In genomic region chr7:102942181-102942882, GRCh38 we compare ENCODE assay signal across 25 cellular contexts. TPM values are rescaled to one million over a fixed set of nuclear protein-coding genes. Genes with fewer than 3 reads are reported as not detected.
DNase-seq lines count a peak whose midpoint lies in the region; ATAC-seq, FAIRE-seq and TF ChIP-seq lines count a peak whose summit lies in the region.
"Had no signal": no experiment of that assay in that cellular context is flagged by ENCODE, and none has a peak within 500 bp of the region (broad histone marks: within the 10 kb centered on the region; RNA-seq: fewer than 3 reads in every experiment).

No MANE protein-coding gene starts in this region.

- intact Hi-C loops in K562 (cut with micrococcal nuclease) = no loop called here
- intact Hi-C loops in stomach (cut with DNase I; ENCODE audit: low total_unique reads) = no loop called here

- no peak for TF ChIP-seq RAD21 in K562 (CRISPR knock-in tag; conservative IDR thresholded peaks at IDR 0.05 in 1 of 2, IDR thresholded peaks at IDR 0.05 in 1 of 2)

- no peaks in the 10 kb centered on the region for H3K27me3 ChIP-seq in HUES64 (ENCODE audit: insufficient read depth, low read length)
- no peaks in the 10 kb centered on the region for H3K27me3 ChIP-seq in K562 (ENCODE audit: control insufficient read depth in 2 of 2, insufficient read depth in 2 of 2, low read length in 2 of 2)
- no peaks in the 10 kb centered on the region for H3K27me3 ChIP-seq in hepatocyte
- H3K27me3 ChIP-seq in stomach = no peaks in the 10 kb centered on the region
- H3K27me3 ChIP-seq: heart left ventricle, pancreas, transverse colon had no signal

- H3K4me2 ChIP-seq in K562 (ENCODE audit: insufficient read depth, low read length) (no peak overlapping the region), hepatocyte (no peak overlapping the region)

- TF ChIP-seq POLR2A in K562 (conservative IDR thresholded peaks at IDR 0.05) = no peak
- no peak for TF ChIP-seq POLR2A in stomach (IDR thresholded peaks at IDR 0.05)

- in situ Hi-C loops in K562 (cut with MboI) = no loop called here

- H3K9me3 ChIP-seq in HUES64 (ENCODE audit: insufficient read depth, low read depth, low read length) = no peaks in the 10 kb centered on the region
- no peaks in the 10 kb centered on the region for H3K9me3 ChIP-seq in K562 (replicated peaks; ENCODE audit: control insufficient read depth, insufficient read depth, low read depth, low read length)
- no peaks in the 10 kb centered on the region for H3K9me3 ChIP-seq in hepatocyte (ENCODE audit: low read depth)
- H3K9me3 ChIP-seq in stomach = no peaks in the 10 kb centered on the region
- H3K9me3 ChIP-seq: heart left ventricle, pancreas, transverse colon had no signal

- peak overlapping the region; percentile 96 for H3K27ac ChIP-seq in HUES64 (ENCODE audit: low read depth, low read length)
- no peak overlapping the region for H3K27ac ChIP-seq in K562 (ENCODE audit: extremely low read depth, low read depth, low read length)
- H3K27ac ChIP-seq in hepatocyte = peak overlapping the region; percentile 7
- H3K27ac ChIP-seq in stomach = peak overlapping the region in 4 of 5 donors; percentile 13 to 61 (median 22)
- H3K27ac ChIP-seq: pancreas, transverse colon had no signal

- WGBS in HUES64 = 31% methylated on average over 2 of the region's 4 CpGs
- 82% methylated on average over 4 of the region's 4 CpGs for WGBS in K562 (ENCODE audit: insufficient coverage, low coverage, missing lambda C conversion rate)
- 59% methylated on average over 4 of the region's 4 CpGs for WGBS in hepatocyte (ENCODE audit: low lambda C conversion rate, missing lambda C conversion rate)
- WGBS in stomach, 5 donors = 25 to 44% (median 27%) methylated on average over 4 of the region's 4 CpGs

- FAIRE-seq in K562 (lab: Jason Lieb, UNC) = no peak
- FAIRE-seq: HTR-8/SVneo, islet of Langerhans, pancreas had no signal

- H3K9ac ChIP-seq in HUES64 (ENCODE audit: low read depth, low read length) (peak overlapping the region; percentile 39; the same call in 1 of the 2 replicates), K562 (ENCODE audit: insufficient read depth in 1 of 2, low read depth in 2 of 2, low read length in 2 of 2) (no peak overlapping the region)

- no peak for DNase-seq in K562 (ENCODE audit: extremely low read depth in 1 of 4, low spot score in 3 of 4)
- DNase-seq in hepatocyte (ENCODE audit: low spot score) = no peak
- no peak for DNase-seq in stomach
- DNase-seq: activated B cell treated with CpG ODN at 0.5 μM for 24 hours; activated CD4-positive, alpha-beta T cell treated with anti-CD3 and anti-CD28 coated beads, Interleukin-2, amount 50 U/mL, for 48 hours; activated gamma-delta T cell treated with Interleukin-2 at 50 U/mL for 16 hours; CD4-positive, alpha-beta memory T cell; HCEC 1CT; heart left ventricle; naive thymus-derived CD4-positive, alpha-beta T cell; NCI-H1048; NCI-H2029; NCI-H226; pancreas; stimulated activated CD4-positive, alpha-beta T cell treated with anti-CD3 and anti-CD28 coated beads, Interleukin-2, amount 100 ng/mL, for 24 hours; stimulated activated naive CD4-positive, alpha-beta T cell; transverse colon had no signal

- H2AFZ ChIP-seq in K562 (ENCODE audit: low read depth, low read length) (no peak overlapping the region), hepatocyte (no peak overlapping the region)

- TF ChIP-seq CTCF in K562 (IDR thresholded peaks at IDR 0.05 in 2 of 3, conservative IDR thresholded peaks at IDR 0.05 in 1 of 3; ENCODE audit: insufficient read depth in 2 of 3, low read depth in 1 of 3, low read length in 3 of 3) = no peak
- no peak for TF ChIP-seq CTCF in hepatocyte (IDR thresholded peaks at IDR 0.05; ENCODE audit: poor library complexity)
- no peak for TF ChIP-seq CTCF in stomach (IDR thresholded peaks at IDR 0.05)

- no peak for ATAC-seq in K562
- ATAC-seq in GM18517 (IDR thresholded peaks at IDR 0.05; ENCODE audit: unreplicated experiment) = no peak
- ATAC-seq in HG02884 (IDR thresholded peaks at IDR 0.05; ENCODE audit: unreplicated experiment) = no peak
- ATAC-seq in GM21423 (IDR thresholded peaks at IDR 0.05; ENCODE audit: unreplicated experiment) = no peak
- ATAC-seq: naive thymus-derived CD4-positive, alpha-beta T cell; Panc1; pancreas had no signal

- H3K79me2 ChIP-seq in K562 (ENCODE audit: control insufficient read depth, insufficient read depth, low read length) = peaks cover 37% of the 10 kb centered on the region; the same call in 2 of the 3 replicates
- peaks cover 3% of the 10 kb centered on the region for H3K79me2 ChIP-seq in hepatocyte

- H3K9me2 ChIP-seq in hepatocyte (replicated peaks; ENCODE audit: insufficient read depth) = no peaks in the 10 kb centered on the region

- peaks cover 64% of the 10 kb centered on the region for H3K4me1 ChIP-seq in HUES64 (ENCODE audit: insufficient read depth, low read length)
- H3K4me1 ChIP-seq in K562 (replicated peaks in 1 of 2; ENCODE audit: control insufficient read depth in 2 of 2, insufficient read depth in 2 of 2, low read length in 2 of 2) = peaks cover 0 to 8% of the 10 kb centered on the region in 2 experiments; a peak in 2 of 5 replicates
- H3K4me1 ChIP-seq in hepatocyte (ENCODE audit: insufficient read depth) = peaks cover 6% of the 10 kb centered on the region
- H3K4me1 ChIP-seq in stomach = peaks cover 7 to 44% (median 23%) of the 10 kb centered on the region in 4 donors
- H3K4me1 ChIP-seq: transverse colon had no signal

- H3K4me3 ChIP-seq in HUES64 (ENCODE audit: low read length) (peak overlapping the region; percentile 34), K562 (no peak overlapping the region), hepatocyte (no peak overlapping the region), stomach (no peak overlapping the region)
- H3K4me3 ChIP-seq: heart left ventricle, lung, pancreas, transverse colon had no signal

- POLR2A ChIA-PET in K562 (lab: Yijun Ruan, JAX) = no interaction called here

- no peaks in the 10 kb centered on the region for H4K20me1 ChIP-seq in K562 (replicated peaks; ENCODE audit: control insufficient read depth, insufficient read depth, low read length)
- no peaks in the 10 kb centered on the region for H4K20me1 ChIP-seq in hepatocyte (ENCODE audit: insufficient read depth, poor library complexity, severe bottlenecking)

- H3K36me3 ChIP-seq in HUES64 (ENCODE audit: insufficient read depth, low read length) (no peaks in the 10 kb centered on the region), K562 (ENCODE audit: control insufficient read depth, insufficient read depth, low read length) (peaks cover 13% of the 10 kb centered on the region), hepatocyte (replicated peaks; ENCODE audit: insufficient read depth, low read depth) (no peaks in the 10 kb centered on the region), stomach (no peaks in the 10 kb centered on the region)
- H3K36me3 ChIP-seq: pancreas, transverse colon had no signal

- CTCF ChIA-PET in K562 (lab: Yijun Ruan, JAX; ENCODE audit: low intra/inter-chr PET ratio) = no interaction called here

- TF ChIP-seq EP300 in K562 (IDR thresholded peaks at IDR 0.05; ENCODE audit: low read length) (no peak), stomach (IDR thresholded peaks at IDR 0.05) (no peak)

- no peaks in the 10 kb centered on the region for H3K9me1 ChIP-seq in K562 (ENCODE audit: control insufficient read depth, insufficient read depth, low read length)

- no TSS peak for BruUV-seq in K562 (replicated peaks; lab: Mats Ljungman, UMichigan)

TF ChIP-seq in K562, 482 proteins besides CTCF, POLR2A, EP300 and RAD21 (continues in another document):
- no peak for TF ChIP-seq MAFF (IDR thresholded peaks at IDR 0.05; ENCODE audit: low read length)

RNA-seq across cellular contexts. Expression of gene LRRC17, which starts 29.5 kb away (rescaled TPM):
- polyA plus RNA-seq in HUES64 (2013, experiment 1 of 2) = 9.5 TPM
- 15.4 TPM for polyA plus RNA-seq in HUES64 (2013, experiment 2 of 2)
- not detected in 2 replicates for total RNA-seq in K562 (2011; cell fraction: chromatin; rRNA removed; ENCODE audit: low replicate concordance)
- total RNA-seq in K562 (2011; cell fraction: nucleolus; rRNA removed) = not detected in 2 replicates
- not detected in 2 replicates for total RNA-seq in K562 (2011; cell fraction: nucleoplasm; rRNA removed)
- not detected in 2 replicates for total RNA-seq in K562 (2014; rRNA removed)
- total RNA-seq in K562 (2014; rRNA removed; fragmentation: Illumina TruSeq; extraction: Trizol) = 0.16 TPM in 1 of 2 replicates, not detected in the other
- 0.18 TPM in 1 of 2 replicates, not detected in the other for total RNA-seq in K562 (2015; rRNA removed; fragmentation: Illumina TruSeq; extraction: Trizol)
- total RNA-seq in K562 (2021) = not detected in 2 replicates
- polyA plus RNA-seq in K562 (2011; rRNA removed) = 0.04 and 0.07 TPM in 2 replicates
- polyA plus RNA-seq in K562 (2011; cell fraction: cytosol; rRNA removed) = not detected in 2 replicates
- 0.13 TPM in 1 of 2 replicates, not detected in the other for polyA plus RNA-seq in K562 (2011; cell fraction: nucleus; rRNA removed)
- polyA plus RNA-seq in K562 (2012) = 0.18 TPM in 1 of 2 replicates, not detected in the other
- polyA plus RNA-seq in K562 (2014; fragmentation: Illumina TruSeq; extraction: Trizol) = not detected in 2 replicates
- polyA plus RNA-seq in K562 (2014; fragmentation: Nextera tagmentation; extraction: Ambion mirVana) = under 1 TPM; 0.03 to 0.17 TPM
- polyA plus RNA-seq in K562 (2014; rRNA removed) = 0.07 TPM in 1 of 2 replicates, not detected in the other
- not detected in 2 replicates for polyA minus RNA-seq in K562 (2011; rRNA and poly(A)+ RNA removed)
- polyA minus RNA-seq in K562 (2011; cell fraction: cytosol; rRNA and poly(A)+ RNA removed) = not detected in 2 replicates
- not detected in 2 replicates for polyA minus RNA-seq in K562 (2011; cell fraction: nucleus; rRNA and poly(A)+ RNA removed)
- 40.8 and 50.8 TPM in 2 replicates for total RNA-seq in hepatocyte
- 16.0 and 20.4 TPM in 2 replicates for polyA plus RNA-seq in hepatocyte
- total RNA-seq in stomach = 10 to 100 TPM in 1 of 5 donors, 1 to 10 TPM in 1, not detected in 3; 2.2 to 27.9 TPM
- 10 to 100 TPM in 1 of 3 donors, 1 to 10 TPM in 2; 2.2 to 11.3 (median 2.7) TPM for polyA plus RNA-seq in stomach
